ENCODE assay signal across 1 cellular context in the genomic region with DNA sequence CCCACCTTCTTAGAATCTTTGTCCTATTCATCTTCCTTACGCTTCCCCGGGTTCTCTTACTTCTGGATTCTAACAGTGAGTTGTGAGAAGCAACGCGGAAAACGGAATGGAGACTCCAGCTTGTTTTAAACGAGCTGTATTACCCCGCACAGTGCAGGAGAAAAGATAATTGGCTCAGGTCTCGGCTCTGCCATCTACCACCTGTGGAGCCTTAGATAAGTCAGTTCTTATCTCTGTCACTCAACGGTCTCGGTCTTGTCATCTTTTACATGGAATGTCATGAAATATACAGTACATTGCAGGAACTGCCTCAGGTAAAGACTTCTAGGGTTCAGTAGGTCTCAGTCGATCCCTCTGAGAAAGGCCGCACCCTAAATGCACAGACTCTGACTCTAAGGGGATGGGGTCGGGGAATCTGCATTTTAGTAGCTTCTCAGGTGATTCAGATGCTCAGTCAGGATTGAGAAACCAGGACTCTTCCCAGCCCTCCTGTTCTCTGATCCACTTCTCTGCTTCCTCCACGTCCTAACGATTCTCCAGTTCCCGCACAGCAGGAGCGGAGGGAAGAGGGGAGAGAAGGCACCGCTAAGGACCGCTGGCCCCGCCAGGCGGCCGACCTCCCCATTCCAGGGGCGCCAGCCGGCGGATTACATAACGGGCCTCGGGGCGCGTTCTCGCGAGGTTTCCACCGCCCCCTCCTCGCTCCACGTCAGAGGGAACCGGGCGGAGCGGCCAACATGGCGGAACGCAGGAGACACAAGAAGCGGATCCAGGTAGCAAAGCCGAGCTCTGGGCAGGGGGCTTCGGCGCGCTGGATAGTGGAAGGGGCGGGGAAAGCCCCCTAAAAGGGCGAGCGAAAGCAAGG.
TF ChIP-seq lines count a peak whose summit lies in the region.

A gene with protein sequence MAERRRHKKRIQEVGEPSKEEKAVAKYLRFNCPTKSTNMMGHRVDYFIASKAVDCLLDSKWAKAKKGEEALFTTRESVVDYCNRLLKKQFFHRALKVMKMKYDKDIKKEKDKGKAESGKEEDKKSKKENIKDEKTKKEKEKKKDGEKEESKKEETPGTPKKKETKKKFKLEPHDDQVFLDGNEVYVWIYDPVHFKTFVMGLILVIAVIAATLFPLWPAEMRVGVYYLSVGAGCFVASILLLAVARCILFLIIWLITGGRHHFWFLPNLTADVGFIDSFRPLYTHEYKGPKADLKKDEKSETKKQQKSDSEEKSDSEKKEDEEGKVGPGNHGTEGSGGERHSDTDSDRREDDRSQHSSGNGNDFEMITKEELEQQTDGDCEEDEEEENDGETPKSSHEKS (plus strand): TSS at position 722 of the 865 bp plus-strand sequence. CDS start 16 bp downstream, at position 738.

TF ChIP-seq in HEK293, 187 proteins besides CTCF, POLR2A, EP300 and RAD21 (continued from another document and continues in another):
- TF ChIP-seq ZNF391 (tag by site-specific recombination; IDR thresholded peaks at IDR 0.05; ENCODE audit: borderline replicate concordance, low read depth) = 0 out of 2 replicates have a peak, but pooled peaks have one; percentile 33
- TF ChIP-seq BCL11B (tag by site-specific recombination; IDR thresholded peaks at IDR 0.05; ENCODE audit: low read depth) = 0 out of 2 replicates have a peak, but pooled peaks have one; percentile 70
- no peak for TF ChIP-seq ZNF677 (tag by site-specific recombination; IDR thresholded peaks at IDR 0.05)
- TF ChIP-seq ZNF248 (tag by site-specific recombination; IDR thresholded peaks at IDR 0.05) = no peak
- no peak for TF ChIP-seq ZNF114 (tag by site-specific recombination; IDR thresholded peaks at IDR 0.05)
- TF ChIP-seq ZNF157 (tag by site-specific recombination; IDR thresholded peaks at IDR 0.05) = no peak
- TF ChIP-seq, protein P1, sequence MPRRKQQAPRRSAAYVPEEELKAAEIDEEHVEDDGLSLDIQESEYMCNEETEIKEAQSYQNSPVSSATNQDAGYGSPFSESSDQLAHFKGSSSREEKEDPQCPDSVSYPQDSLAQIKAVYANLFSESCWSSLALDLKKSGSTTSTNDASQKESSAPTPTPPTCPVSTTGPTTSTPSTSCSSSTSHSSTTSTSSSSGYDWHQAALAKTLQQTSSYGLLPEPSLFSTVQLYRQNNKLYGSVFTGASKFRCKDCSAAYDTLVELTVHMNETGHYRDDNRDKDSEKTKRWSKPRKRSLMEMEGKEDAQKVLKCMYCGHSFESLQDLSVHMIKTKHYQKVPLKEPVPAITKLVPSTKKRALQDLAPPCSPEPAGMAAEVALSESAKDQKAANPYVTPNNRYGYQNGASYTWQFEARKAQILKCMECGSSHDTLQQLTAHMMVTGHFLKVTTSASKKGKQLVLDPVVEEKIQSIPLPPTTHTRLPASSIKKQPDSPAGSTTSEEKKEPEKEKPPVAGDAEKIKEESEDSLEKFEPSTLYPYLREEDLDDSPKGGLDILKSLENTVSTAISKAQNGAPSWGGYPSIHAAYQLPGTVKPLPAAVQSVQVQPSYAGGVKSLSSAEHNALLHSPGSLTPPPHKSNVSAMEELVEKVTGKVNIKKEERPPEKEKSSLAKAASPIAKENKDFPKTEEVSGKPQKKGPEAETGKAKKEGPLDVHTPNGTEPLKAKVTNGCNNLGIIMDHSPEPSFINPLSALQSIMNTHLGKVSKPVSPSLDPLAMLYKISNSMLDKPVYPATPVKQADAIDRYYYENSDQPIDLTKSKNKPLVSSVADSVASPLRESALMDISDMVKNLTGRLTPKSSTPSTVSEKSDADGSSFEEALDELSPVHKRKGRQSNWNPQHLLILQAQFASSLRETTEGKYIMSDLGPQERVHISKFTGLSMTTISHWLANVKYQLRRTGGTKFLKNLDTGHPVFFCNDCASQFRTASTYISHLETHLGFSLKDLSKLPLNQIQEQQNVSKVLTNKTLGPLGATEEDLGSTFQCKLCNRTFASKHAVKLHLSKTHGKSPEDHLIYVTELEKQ (tag by site-specific recombination; IDR thresholded peaks at IDR 0.05; ENCODE audit: borderline replicate concordance) = no peak
- no peak for TF ChIP-seq ZSCAN16 (tag by site-specific recombination; IDR thresholded peaks at IDR 0.05)
- no peak for TF ChIP-seq PRDM4 (tag by site-specific recombination; IDR thresholded peaks at IDR 0.05)
- no peak for TF ChIP-seq ZNF791 (tag by site-specific recombination; IDR thresholded peaks at IDR 0.05)
- peak; percentile 49; the same call in 1 of the 2 replicates for TF ChIP-seq KLF7 (tag by site-specific recombination; IDR thresholded peaks at IDR 0.05; ENCODE audit: borderline replicate concordance)
- no peak; the same call in 1 of the 2 replicates for TF ChIP-seq MZF1 (tag by site-specific recombination; IDR thresholded peaks at IDR 0.05; ENCODE audit: borderline replicate concordance)
- peak; percentile 60; the same call in 1 of the 2 replicates for TF ChIP-seq ZFP69B (tag by site-specific recombination; IDR thresholded peaks at IDR 0.05)
- TF ChIP-seq, protein P2, sequence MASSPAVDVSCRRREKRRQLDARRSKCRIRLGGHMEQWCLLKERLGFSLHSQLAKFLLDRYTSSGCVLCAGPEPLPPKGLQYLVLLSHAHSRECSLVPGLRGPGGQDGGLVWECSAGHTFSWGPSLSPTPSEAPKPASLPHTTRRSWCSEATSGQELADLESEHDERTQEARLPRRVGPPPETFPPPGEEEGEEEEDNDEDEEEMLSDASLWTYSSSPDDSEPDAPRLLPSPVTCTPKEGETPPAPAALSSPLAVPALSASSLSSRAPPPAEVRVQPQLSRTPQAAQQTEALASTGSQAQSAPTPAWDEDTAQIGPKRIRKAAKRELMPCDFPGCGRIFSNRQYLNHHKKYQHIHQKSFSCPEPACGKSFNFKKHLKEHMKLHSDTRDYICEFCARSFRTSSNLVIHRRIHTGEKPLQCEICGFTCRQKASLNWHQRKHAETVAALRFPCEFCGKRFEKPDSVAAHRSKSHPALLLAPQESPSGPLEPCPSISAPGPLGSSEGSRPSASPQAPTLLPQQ (tag by site-specific recombination; IDR thresholded peaks at IDR 0.05) = 0 out of 2 replicates have a peak, but pooled peaks have one; percentile 32
- TF ChIP-seq ZNF561 (tag by site-specific recombination; IDR thresholded peaks at IDR 0.05; ENCODE audit: borderline replicate concordance) = 0 out of 2 replicates have a peak, but pooled peaks have one; percentile 62
- TF ChIP-seq GLIS2 (tag by site-specific recombination; IDR thresholded peaks at IDR 0.05) = no peak
- peak; percentile 31; the same call in 1 of the 2 replicates for TF ChIP-seq ZNF76 (tag by site-specific recombination; IDR thresholded peaks at IDR 0.05; ENCODE audit: borderline replicate concordance, low read depth)
- peak; percentile 58; the same call in 1 of the 2 replicates for TF ChIP-seq KLF1 (tag by site-specific recombination; IDR thresholded peaks at IDR 0.05)
- TF ChIP-seq ZNF645 (tag by site-specific recombination; IDR thresholded peaks at IDR 0.05) = no peak
- TF ChIP-seq, protein P3, sequence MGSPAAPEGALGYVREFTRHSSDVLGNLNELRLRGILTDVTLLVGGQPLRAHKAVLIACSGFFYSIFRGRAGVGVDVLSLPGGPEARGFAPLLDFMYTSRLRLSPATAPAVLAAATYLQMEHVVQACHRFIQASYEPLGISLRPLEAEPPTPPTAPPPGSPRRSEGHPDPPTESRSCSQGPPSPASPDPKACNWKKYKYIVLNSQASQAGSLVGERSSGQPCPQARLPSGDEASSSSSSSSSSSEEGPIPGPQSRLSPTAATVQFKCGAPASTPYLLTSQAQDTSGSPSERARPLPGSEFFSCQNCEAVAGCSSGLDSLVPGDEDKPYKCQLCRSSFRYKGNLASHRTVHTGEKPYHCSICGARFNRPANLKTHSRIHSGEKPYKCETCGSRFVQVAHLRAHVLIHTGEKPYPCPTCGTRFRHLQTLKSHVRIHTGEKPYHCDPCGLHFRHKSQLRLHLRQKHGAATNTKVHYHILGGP (tag by site-specific recombination; IDR thresholded peaks at IDR 0.05) = no peak
- TF ChIP-seq, protein P4, sequence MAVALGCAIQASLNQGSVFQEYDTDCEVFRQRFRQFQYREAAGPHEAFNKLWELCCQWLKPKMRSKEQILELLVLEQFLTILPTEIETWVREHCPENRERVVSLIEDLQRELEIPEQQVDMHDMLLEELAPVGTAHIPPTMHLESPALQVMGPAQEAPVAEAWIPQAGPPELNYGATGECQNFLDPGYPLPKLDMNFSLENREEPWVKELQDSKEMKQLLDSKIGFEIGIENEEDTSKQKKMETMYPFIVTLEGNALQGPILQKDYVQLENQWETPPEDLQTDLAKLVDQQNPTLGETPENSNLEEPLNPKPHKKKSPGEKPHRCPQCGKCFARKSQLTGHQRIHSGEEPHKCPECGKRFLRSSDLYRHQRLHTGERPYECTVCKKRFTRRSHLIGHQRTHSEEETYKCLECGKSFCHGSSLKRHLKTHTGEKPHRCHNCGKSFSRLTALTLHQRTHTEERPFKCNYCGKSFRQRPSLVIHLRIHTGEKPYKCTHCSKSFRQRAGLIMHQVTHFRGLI (tag by site-specific recombination; IDR thresholded peaks at IDR 0.05) = 0 out of 2 replicates have a peak, but pooled peaks have one; percentile 31
- TF ChIP-seq ZNF658 (tag by site-specific recombination; IDR thresholded peaks at IDR 0.05) = no peak
- no peak for TF ChIP-seq ZNF266 (tag by site-specific recombination; IDR thresholded peaks at IDR 0.05; ENCODE audit: low read depth)
- TF ChIP-seq IKZF3 (tag by site-specific recombination; IDR thresholded peaks at IDR 0.05) = peak; percentile 95
- TF ChIP-seq ZNF133 (tag by site-specific recombination; IDR thresholded peaks at IDR 0.05) = no peak
- TF ChIP-seq ZNF776 (tag by site-specific recombination; IDR thresholded peaks at IDR 0.05; ENCODE audit: borderline replicate concordance) = no peak
- TF ChIP-seq ZNF792 (tag by site-specific recombination; IDR thresholded peaks at IDR 0.05) = no peak
- TF ChIP-seq HOXA7 (CRISPR knock-in tag; IDR thresholded peaks at IDR 0.05; ENCODE audit: borderline replicate concordance) = no peak
- peak; percentile 96 for TF ChIP-seq ZBTB17 (tag by site-specific recombination; IDR thresholded peaks at IDR 0.05)
- TF ChIP-seq ZNF335 (tag by site-specific recombination; conservative IDR thresholded peaks at IDR 0.05) = peak; percentile 68
- peak; percentile 86 for TF ChIP-seq ZBTB8A (tag by site-specific recombination; IDR thresholded peaks at IDR 0.05)
- TF ChIP-seq ZNF560 (tag by site-specific recombination; IDR thresholded peaks at IDR 0.05; ENCODE audit: borderline replicate concordance) = no peak
- TF ChIP-seq ZNF558 (tag by site-specific recombination; IDR thresholded peaks at IDR 0.05) = 0 out of 2 replicates have a peak, but pooled peaks have one; percentile 11
- peak; percentile 57; the same call in 1 of the 2 replicates for TF ChIP-seq ZNF501 (tag by site-specific recombination; IDR thresholded peaks at IDR 0.05)
- no peak for TF ChIP-seq ZNF174 (tag by site-specific recombination; IDR thresholded peaks at IDR 0.05)
- peak; percentile 92 for TF ChIP-seq YY1 (tag by site-specific recombination; IDR thresholded peaks at IDR 0.05)
- peak; percentile 71 for TF ChIP-seq SCRT1 (tag by site-specific recombination; IDR thresholded peaks at IDR 0.05; ENCODE audit: borderline replicate concordance)
- no peak for TF ChIP-seq ZNF514 (tag by site-specific recombination; IDR thresholded peaks at IDR 0.05)
- TF ChIP-seq TCF7L2 (IDR thresholded peaks at IDR 0.05; ENCODE audit: borderline replicate concordance, low read depth, low read length) = no peak
- TF ChIP-seq ZBTB1 (tag by site-specific recombination; IDR thresholded peaks at IDR 0.05) = no peak
- TF ChIP-seq ZNF529 (tag by site-specific recombination; IDR thresholded peaks at IDR 0.05; ENCODE audit: insufficient replicate concordance) = no peak
- no peak for TF ChIP-seq ZNF138 (tag by site-specific recombination; IDR thresholded peaks at IDR 0.05; ENCODE audit: borderline replicate concordance)
- TF ChIP-seq ZFP3 (tag by site-specific recombination; IDR thresholded peaks at IDR 0.05; ENCODE audit: low read depth) = no peak
- TF ChIP-seq, protein P5, sequence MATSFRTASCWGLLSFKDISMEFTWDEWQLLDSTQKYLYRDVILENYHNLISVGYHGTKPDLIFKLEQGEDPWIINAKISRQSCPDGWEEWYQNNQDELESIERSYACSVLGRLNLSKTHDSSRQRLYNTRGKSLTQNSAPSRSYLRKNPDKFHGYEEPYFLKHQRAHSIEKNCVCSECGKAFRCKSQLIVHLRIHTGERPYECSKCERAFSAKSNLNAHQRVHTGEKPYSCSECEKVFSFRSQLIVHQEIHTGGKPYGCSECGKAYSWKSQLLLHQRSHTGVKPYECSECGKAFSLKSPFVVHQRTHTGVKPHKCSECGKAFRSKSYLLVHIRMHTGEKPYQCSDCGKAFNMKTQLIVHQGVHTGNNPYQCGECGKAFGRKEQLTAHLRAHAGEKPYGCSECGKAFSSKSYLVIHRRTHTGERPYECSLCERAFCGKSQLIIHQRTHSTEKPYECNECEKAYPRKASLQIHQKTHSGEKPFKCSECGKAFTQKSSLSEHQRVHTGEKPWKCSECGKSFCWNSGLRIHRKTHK (tag by site-specific recombination; IDR thresholded peaks at IDR 0.05) = no peak
- TF ChIP-seq KLF17 (tag by site-specific recombination; IDR thresholded peaks at IDR 0.05) = peak; percentile 78; the same call in 1 of the 2 replicates
- no peak for TF ChIP-seq BCL11A (tag by site-specific recombination; IDR thresholded peaks at IDR 0.05; ENCODE audit: low read depth)
